ENCODE assay signal across 11 cellular contexts in the genomic region with DNA sequence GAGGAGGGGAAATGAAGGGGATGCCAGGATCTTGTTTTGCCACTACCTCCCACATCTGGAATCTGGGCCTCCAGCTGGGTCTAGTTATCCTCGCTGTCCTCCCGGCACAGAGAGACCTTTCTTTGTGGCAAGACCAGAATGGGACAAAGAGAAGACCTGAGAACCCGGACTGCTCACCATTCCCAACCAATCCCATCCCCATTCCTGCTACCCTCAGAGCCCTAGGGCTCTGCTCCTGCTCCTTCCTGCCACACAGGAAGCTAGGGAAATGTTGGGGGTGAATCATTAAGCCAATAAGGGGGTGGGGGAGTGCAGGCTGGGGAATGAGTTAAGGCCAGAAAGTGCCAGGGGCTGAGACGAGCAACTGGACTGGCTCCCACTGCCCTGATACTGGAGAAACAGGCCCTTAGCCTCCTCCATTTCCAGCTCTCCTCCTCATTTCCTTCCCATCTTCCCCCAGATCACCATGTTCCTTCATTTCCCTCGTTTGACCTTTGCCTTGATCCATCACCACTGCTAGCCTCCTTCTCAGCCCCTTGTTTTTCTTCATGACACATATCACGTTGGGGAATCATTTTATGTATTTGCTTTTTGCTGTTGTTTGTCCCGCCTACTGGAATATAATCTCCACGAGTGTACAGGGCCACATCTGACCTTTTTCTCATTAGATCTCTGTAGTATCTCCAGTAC. TPM values are rescaled to one million over a fixed set of nuclear protein-coding genes. Genes with fewer than 3 reads are reported as not detected.
DNase-seq lines count a peak whose midpoint lies in the region; ATAC-seq, FAIRE-seq and TF ChIP-seq lines count a peak whose summit lies in the region.
"Had no signal": no experiment of that assay in that cellular context is flagged by ENCODE, and none has a peak within 500 bp of the region (broad histone marks: within the 10 kb centered on the region; RNA-seq: fewer than 3 reads in every experiment).

No MANE protein-coding gene starts in this region.

- in situ Hi-C loops in brain microvascular endothelial cell (cut with HindIII; ENCODE audit: low pct_ligation_motif_present, low sequenced_read_pairs) = no loop called here

- no peak overlapping the region for H3K4me2 ChIP-seq in Karpas-422 (ENCODE audit: low read depth, low read length, poor library complexity, severe bottlenecking)

- no peaks in the 10 kb centered on the region for H3K9me3 Mint-ChIP-seq in activated CD4-positive, alpha-beta memory T cell treated with anti-CD3 and anti-CD28 coated beads, Interleukin-2, amount 10 ng/mL, durations not matched to agents 7 days and 5 days

- no peak overlapping the region for H3K4me3 Mint-ChIP-seq in activated CD4-positive, alpha-beta memory T cell treated with anti-CD3 and anti-CD28 coated beads, Interleukin-2, amount 10 ng/mL, durations not matched to agents 7 days and 5 days

- H3K4me1 ChIP-seq in Karpas-422 (ENCODE audit: low read length) (peaks cover 6% of the 10 kb centered on the region), stomach (peaks cover 37 to 84% (median 75%) of the 10 kb centered on the region in 4 donors)

- no peak overlapping the region for H3K9ac ChIP-seq in Karpas-422 (ENCODE audit: low read length)

- H3K4me1 Mint-ChIP-seq in activated CD4-positive, alpha-beta memory T cell treated with anti-CD3 and anti-CD28 coated beads, Interleukin-2, amount 10 ng/mL, durations not matched to agents 7 days and 5 days = peaks cover 12% of the 10 kb centered on the region

- no peak for TF ChIP-seq EP300 in stomach (IDR thresholded peaks at IDR 0.05)

- no peak for ATAC-seq in GM21360 (IDR thresholded peaks at IDR 0.05; ENCODE audit: unreplicated experiment)

- no peaks in the 10 kb centered on the region for H3K9me2 ChIP-seq in Karpas-422 (replicated peaks; ENCODE audit: insufficient read depth, low read length)

- CTCF ChIA-PET in activated CD4-positive, alpha-beta memory T cell treated with anti-CD3 and anti-CD28 coated beads, Interleukin-2, amount 10 ng/mL, durations not matched to agents 7 days and 5 days (lab: Charles Lee) = no interaction called here

- H3K36me3 Mint-ChIP-seq in activated CD4-positive, alpha-beta memory T cell treated with anti-CD3 and anti-CD28 coated beads, Interleukin-2, amount 10 ng/mL, durations not matched to agents 7 days and 5 days (ENCODE audit: low read depth) = no peaks in the 10 kb centered on the region

- H3K27ac Mint-ChIP-seq in activated CD4-positive, alpha-beta memory T cell treated with anti-CD3 and anti-CD28 coated beads, Interleukin-2, amount 10 ng/mL, durations not matched to agents 7 days and 5 days = no peak overlapping the region

- TF ChIP-seq CTCF in brain microvascular endothelial cell (IDR thresholded peaks at IDR 0.05; ENCODE audit: low read depth, low read length, missing control alignments) (no peak), stomach (IDR thresholded peaks at IDR 0.05) (no peak)

- DNase-seq in Karpas-422 (peak; percentile 9), brain microvascular endothelial cell (no peak), left kidney (ENCODE audit: low read depth, low spot score) (peak; percentile 76), stomach (no peak), NCI-H187 treated with DMSO at 0.1 percent for 48 hours (lab: John Stamatoyannopoulos, UW) (no peak), GM19239 (ENCODE audit: insufficient read length, low spot score) (no peak)
- DNase-seq in activated CD4-positive, alpha-beta memory T cell treated with anti-CD3 and anti-CD28 coated beads, Interleukin-2, amount 10 ng/mL, durations not matched to agents 7 days and 5 days = no peak
- DNase-seq: NCI-H1694 had no signal

- H3K9me3 ChIP-seq in Karpas-422 (ENCODE audit: low read length) (no peaks in the 10 kb centered on the region), stomach (no peaks in the 10 kb centered on the region)
- H3K9me3 ChIP-seq: neutrophil had no signal

- H4K20me1 ChIP-seq in Karpas-422 (ENCODE audit: insufficient read depth, low read depth, low read length) = no peaks in the 10 kb centered on the region

- H3K27ac ChIP-seq in Karpas-422 (ENCODE audit: low read length) (no peak overlapping the region), brain microvascular endothelial cell (peak overlapping the region; percentile 99), stomach (peak overlapping the region; percentile 82 to 96 (median 92))
- H3K27ac ChIP-seq: HL-60, neutrophil had no signal

- no peaks in the 10 kb centered on the region for H3K27me3 ChIP-seq in Karpas-422 (ENCODE audit: low read length)
- H3K27me3 ChIP-seq in brain microvascular endothelial cell (replicated peaks) = no peaks in the 10 kb centered on the region
- no peaks in the 10 kb centered on the region for H3K27me3 ChIP-seq in stomach
- H3K27me3 ChIP-seq: neutrophil had no signal

- H3K27me3 Mint-ChIP-seq in activated CD4-positive, alpha-beta memory T cell treated with anti-CD3 and anti-CD28 coated beads, Interleukin-2, amount 10 ng/mL, durations not matched to agents 7 days and 5 days = peaks cover 6% of the 10 kb centered on the region

- 45 to 57% (median 49%) methylated on average over 8 of the region's 8 CpGs for WGBS in stomach, 5 donors

- H3K4me3 ChIP-seq in Karpas-422 (ENCODE audit: low read length) (no peak overlapping the region), brain microvascular endothelial cell (ENCODE audit: low read depth, low read length) (no peak overlapping the region), stomach (peak overlapping the region in 1 of 4 donors; percentile 4)

- no peaks in the 10 kb centered on the region for H3K79me2 ChIP-seq in Karpas-422 (ENCODE audit: low read length)

- intact Hi-C loops in stomach (cut with DNase I; ENCODE audit: low total_unique reads) = loop anchor here (10.0 kb wide), 1 partner anchor 76 kb away; no protein-coding TSS in a partner anchor

- no peak for TF ChIP-seq POLR2A in stomach (IDR thresholded peaks at IDR 0.05)

- H3K36me3 ChIP-seq in Karpas-422 (ENCODE audit: insufficient read depth, low read length) = no peaks in the 10 kb centered on the region
- peaks cover 2% of the 10 kb centered on the region for H3K36me3 ChIP-seq in brain microvascular endothelial cell (replicated peaks)
- no peaks in the 10 kb centered on the region for H3K36me3 ChIP-seq in stomach
- H3K36me3 ChIP-seq: neutrophil had no signal

- H2AFZ ChIP-seq in Karpas-422 (ENCODE audit: low read length) = no peak overlapping the region

- no peak for FAIRE-seq in GM19239 (lab: Jason Lieb, UNC)

- POLR2A ChIA-PET in activated CD4-positive, alpha-beta memory T cell treated with anti-CD3 and anti-CD28 coated beads, Interleukin-2, amount 10 ng/mL, durations not matched to agents 7 days and 5 days (lab: Charles Lee) = no interaction called here

RNA-seq across cellular contexts. Expression of a gene that starts 4.6 kb away (rescaled TPM):
- total RNA-seq in Karpas-422 (2014; rRNA removed; shearing (Covaris generic); ENCODE audit: low replicate concordance) = 0.19 and 0.54 TPM in 2 replicates
- 100 to 1,000 TPM in 2 of 5 donors, 10 to 100 TPM in 3; 16.5 to 144 (median 92.8) TPM for total RNA-seq in stomach
- 100 to 1,000 TPM; 112 to 187 (median 147) TPM for polyA plus RNA-seq in stomach
- 10 to 100 TPM; 11.2 to 13.1 TPM for total RNA-seq in activated CD4-positive, alpha-beta memory T cell treated with anti-CD3 and anti-CD28 coated beads, Interleukin-2, amount 10 ng/mL, durations not matched to agents 7 days and 5 days

RNA-seq across cellular contexts. Expression of a gene that starts 6.5 kb away (rescaled TPM):
- total RNA-seq in Karpas-422 (2014; rRNA removed; shearing (Covaris generic); ENCODE audit: low replicate concordance) = 58.2 and 103 TPM in 2 replicates
- total RNA-seq in stomach = 100 to 1,000 TPM in 2 of 5 donors, 10 to 100 TPM in 3; 40.6 to 201 (median 74.7) TPM
- 100 to 1,000 TPM; 145 to 178 (median 151) TPM for polyA plus RNA-seq in stomach
- total RNA-seq in activated CD4-positive, alpha-beta memory T cell treated with anti-CD3 and anti-CD28 coated beads, Interleukin-2, amount 10 ng/mL, durations not matched to agents 7 days and 5 days = 100 to 1,000 TPM; 125 to 131 TPM

RNA-seq across cellular contexts. Expression of a gene that starts 28.8 kb away (rescaled TPM):
- total RNA-seq in Karpas-422 (2014; rRNA removed; shearing (Covaris generic); ENCODE audit: low replicate concordance) = 403 and 427 TPM in 2 replicates
- total RNA-seq in stomach = 100 to 1,000 TPM in 4 of 5 donors, 10 to 100 TPM in 1; 67.5 to 177 (median 109) TPM
- 100 to 1,000 TPM; 127 to 223 (median 183) TPM for polyA plus RNA-seq in stomach
- total RNA-seq in activated CD4-positive, alpha-beta memory T cell treated with anti-CD3 and anti-CD28 coated beads, Interleukin-2, amount 10 ng/mL, durations not matched to agents 7 days and 5 days = 1,000 to 10,000 TPM; 1,162 to 1,172 TPM

RNA-seq across cellular contexts. Expression of a gene that starts 31.9 kb away (rescaled TPM):
- 9.4 and 11.0 TPM in 2 replicates for total RNA-seq in Karpas-422 (2014; rRNA removed; shearing (Covaris generic); ENCODE audit: low replicate concordance)
- total RNA-seq in stomach = 100 to 1,000 TPM in 2 of 5 donors, 10 to 100 TPM in 2, 1 to 10 TPM in 1; 9.6 to 153 (median 99.2) TPM
- 1 to 10 TPM; 3.8 to 8.7 (median 4.2) TPM for polyA plus RNA-seq in stomach
- total RNA-seq in activated CD4-positive, alpha-beta memory T cell treated with anti-CD3 and anti-CD28 coated beads, Interleukin-2, amount 10 ng/mL, durations not matched to agents 7 days and 5 days = 10 to 100 TPM; 49.7 to 54.6 TPM

RNA-seq across cellular contexts. Expression of a gene that starts 58.2 kb away (rescaled TPM):
- total RNA-seq in Karpas-422 (2014; rRNA removed; shearing (Covaris generic); ENCODE audit: low replicate concordance) = 16.9 and 38.1 TPM in 2 replicates
- total RNA-seq in stomach = 1 to 10 TPM in 4 of 5 donors, under 1 TPM in 1; 0.92 to 6.4 (median 2.9) TPM
- polyA plus RNA-seq in stomach = 10 to 100 TPM in 1 of 3 donors, 1 to 10 TPM in 2; 4.1 to 15.8 (median 8.5) TPM
- total RNA-seq in activated CD4-positive, alpha-beta memory T cell treated with anti-CD3 and anti-CD28 coated beads, Interleukin-2, amount 10 ng/mL, durations not matched to agents 7 days and 5 days = 10 to 100 TPM; 40.5 to 41.1 TPM

Comparison
In these comparisons a context has a peak if more than half of its experiments do, and no peak if none do; other contexts are left out.
1. DNase-seq: peak in Karpas-422 (single experiment) and left kidney (single experiment); none in brain microvascular endothelial cell (single experiment), stomach (single experiment), activated CD4-positive, alpha-beta memory T cell treated with anti-CD3 and anti-CD28 coated beads, Interleukin-2, amount 10 ng/mL, durations not matched to agents 7 days and 5 days (single experiment), NCI-H187 treated with DMSO at 0.1 percent for 48 hours (single experiment) and GM19239 (single experiment).